ENCODE assay signal across 9 cellular contexts in the genomic region with DNA sequence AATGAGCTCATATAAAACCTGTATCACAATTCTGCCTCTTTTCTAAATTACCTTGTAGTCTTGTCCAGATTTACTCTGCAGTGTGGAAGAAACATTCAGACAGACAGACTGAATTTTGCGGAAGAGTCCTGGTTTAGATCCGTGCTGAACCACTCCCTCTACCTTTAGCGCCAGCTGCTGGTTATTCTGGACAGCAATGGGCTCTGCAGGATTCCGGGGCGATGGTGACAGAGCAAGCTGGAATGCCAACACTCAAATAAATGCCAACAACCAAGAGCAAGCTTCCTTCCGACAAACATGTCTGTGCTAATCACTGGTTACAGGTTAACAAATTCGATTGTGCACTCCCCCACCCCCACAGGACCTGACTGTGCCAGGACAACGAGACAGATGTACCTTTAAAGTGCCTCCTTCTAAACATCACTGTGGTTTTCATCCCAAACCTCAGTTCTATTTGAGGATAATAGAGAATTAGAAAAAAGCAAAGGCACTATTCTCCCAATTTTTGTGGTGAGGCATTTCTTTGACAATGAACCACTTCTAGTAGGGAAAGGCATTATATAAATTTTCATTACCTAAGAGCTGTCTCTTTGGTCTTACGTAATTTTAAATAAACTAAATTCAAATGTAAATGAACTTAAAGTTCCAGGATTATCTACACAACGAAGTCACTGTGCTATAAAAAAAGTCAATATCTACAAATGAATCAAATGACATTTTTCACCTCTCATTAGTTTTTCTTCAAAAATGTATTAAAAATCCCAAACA.
DNase-seq lines count a peak whose midpoint lies in the region; ATAC-seq and TF ChIP-seq lines count a peak whose summit lies in the region.
"Had no signal": no experiment of that assay in that cellular context is flagged by ENCODE, and none has a peak within 500 bp of the region (broad histone marks: within the 10 kb centered on the region; RNA-seq: fewer than 3 reads in every experiment).

No MANE protein-coding gene starts in this region.

- H3K27me3 Mint-ChIP-seq in effector memory CD8-positive, alpha-beta T cell = no peaks in the 10 kb centered on the region
- H3K27me3 Mint-ChIP-seq: activated naive CD4-positive, alpha-beta T cell treated with anti-CD3 and anti-CD28 coated beads, Interleukin-2, amount 10 ng/mL, durations not matched to agents 7 days and 5 days had no signal

- TF ChIP-seq CTCF in C4-2B (conservative IDR thresholded peaks at IDR 0.05) (peak; percentile 47), epithelial cell of proximal tubule (conservative IDR thresholded peaks at IDR 0.05; ENCODE audit: low read depth, low read length) (peak; percentile 97)

- H3K9me3 Mint-ChIP-seq in effector memory CD8-positive, alpha-beta T cell = no peaks in the 10 kb centered on the region
- H3K9me3 Mint-ChIP-seq: activated naive CD4-positive, alpha-beta T cell treated with anti-CD3 and anti-CD28 coated beads, Interleukin-2, amount 10 ng/mL, durations not matched to agents 7 days and 5 days had no signal

- H3K27ac Mint-ChIP-seq in effector memory CD8-positive, alpha-beta T cell = no peak overlapping the region
- H3K27ac Mint-ChIP-seq: activated naive CD4-positive, alpha-beta T cell treated with anti-CD3 and anti-CD28 coated beads, Interleukin-2, amount 10 ng/mL, durations not matched to agents 7 days and 5 days had no signal

- H3K27ac ChIP-seq in C4-2B = no peak overlapping the region

- no peak overlapping the region for H3K4me3 Mint-ChIP-seq in effector memory CD8-positive, alpha-beta T cell
- H3K4me3 Mint-ChIP-seq: activated naive CD4-positive, alpha-beta T cell treated with anti-CD3 and anti-CD28 coated beads, Interleukin-2, amount 10 ng/mL, durations not matched to agents 7 days and 5 days had no signal

- H3K36me3 Mint-ChIP-seq in effector memory CD8-positive, alpha-beta T cell (ENCODE audit: insufficient read depth) = no peaks in the 10 kb centered on the region

- peak; percentile 84 for DNase-seq in NCI-H460 (ENCODE audit: extremely low read depth, low read depth)
- DNase-seq in epithelial cell of proximal tubule (ENCODE audit: low read depth) = peak; percentile 90
- DNase-seq in mucosa of gallbladder (ENCODE audit: low spot score) = peak; percentile 79
- DNase-seq in effector memory CD8-positive, alpha-beta T cell = no peak
- DNase-seq: activated naive CD4-positive, alpha-beta T cell treated with anti-CD3 and anti-CD28 coated beads, Interleukin-2, amount 10 ng/mL, durations not matched to agents 7 days and 5 days had no signal

- H3K4me1 Mint-ChIP-seq in effector memory CD8-positive, alpha-beta T cell (ENCODE audit: low read depth in 2 of 2) = peaks cover 2 to 8% of the 10 kb centered on the region in 2 donors

- H3K4me3 ChIP-seq in epithelial cell of proximal tubule (ENCODE audit: low read depth, low read length) = no peak overlapping the region

- no peak for ATAC-seq in HG03159 (IDR thresholded peaks at IDR 0.05; ENCODE audit: unreplicated experiment)
- ATAC-seq in HG03354 (IDR thresholded peaks at IDR 0.05; ENCODE audit: poor library complexity, severe bottlenecking, unreplicated experiment) = no peak
- no peak for ATAC-seq in effector memory CD8-positive, alpha-beta T cell (replicated peaks)
- ATAC-seq in HG03521 (IDR thresholded peaks at IDR 0.05; ENCODE audit: unreplicated experiment) = no peak

Comparison
In these comparisons a context has a peak if more than half of its experiments do, and no peak if none do; other contexts are left out.
1. DNase-seq: peak in NCI-H460 (single experiment), epithelial cell of proximal tubule (single experiment) and mucosa of gallbladder (single experiment); none in effector memory CD8-positive, alpha-beta T cell (0 of 3).